Comparison of ENCODE assay signal across 25 cellular contexts in genomic region chr20:60326821-60327220, GRCh38.
"Had no signal": no experiment of that assay in that cellular context is flagged by ENCODE, and none has a peak within 500 bp of the region (broad histone marks: within the 10 kb centered on the region; RNA-seq: fewer than 3 reads in every experiment).

No MANE protein-coding gene starts in this region.

- H3K4me1 ChIP-seq: stomach, suprapubic skin, testis, tibial artery, tibial nerve, transverse colon, upper lobe of left lung, upper lobe of right lung, uterus, vagina had no signal

- ATAC-seq: stimulated activated effector memory CD8-positive, alpha-beta T cell treated with anti-CD3 and anti-CD28 coated beads, Interleukin-12 subunit alpha, Interleukin-12 subunit beta, amount 100 ng/mL, for 72 hours; stimulated activated memory B cell treated with anti-CD40 and anti-IgM and Interleukin-4, amounts not matched to agents 10 μg/mL and 1 μg/mL and 100 μg/mL, for 72 hours; stimulated activated naive B cell treated with anti-CD40 and anti-IgM and Interleukin-4, amounts not matched to agents 10 μg/mL and 1 μg/mL and 100 μg/mL, for 72 hours; stimulated activated naive CD8-positive, alpha-beta T cell treated with anti-CD3 and anti-CD28 coated beads, Interleukin-15, amount 100 ng/mL, for 72 hours; stimulated activated naive CD8-positive, alpha-beta T cell treated with anti-CD3 and anti-CD28 coated beads, Interleukin-15, Interleukin-2, amounts not matched to agents 100 U/mL and 50 U/mL, for 24 hours; upper lobe of right lung had no signal

- H3K27me3 ChIP-seq: testis, thyroid gland, tibial artery, tibial nerve, transverse colon, upper lobe of left lung, upper lobe of right lung, uterus, vagina had no signal

- DNase-seq: stimulated activated CD4-positive, alpha-beta T cell treated with anti-CD3 and anti-CD28 coated beads, Interleukin-2, amount 100 ng/mL, for 48 hours; stimulated activated CD4-positive, alpha-beta T cell treated with anti-CD3 and anti-CD28 coated beads, Interleukin-4, amount 100 ng/mL, for 1 hour; stimulated activated CD4-positive, alpha-beta T cell treated with anti-CD3 and anti-CD28 coated beads, Interleukin-4, amount 100 ng/mL, for 24 hours; stimulated activated CD4-positive, alpha-beta T cell treated with anti-CD3 and anti-CD28 coated beads, Interleukin-4, amount 100 ng/mL, for 4 hours; stimulated activated CD8-positive, alpha-beta memory T cell treated with anti-CD3 and anti-CD28 coated beads, Interleukin-4, amount 100 ng/mL, for 48 hours; stimulated activated naive B cell treated with anti-CD40 and anti-IgM and Interleukin-4, amounts not matched to agents 10 μg/mL and 1 μg/mL and 100 μg/mL, for 72 hours; stimulated activated naive CD4-positive, alpha-beta T cell; stimulated activated naive CD4-positive, alpha-beta T cell treated with Interleukin-2 at 50 U/mL for 16 hours; stimulated activated naive CD8-positive, alpha-beta T cell treated with anti-CD3 and anti-CD28 coated beads, Interleukin-15, amount 100 ng/mL, for 72 hours; stimulated activated naive CD8-positive, alpha-beta T cell treated with anti-CD3 and anti-CD28 coated beads, Interleukin-15, Interleukin-2, amounts not matched to agents 100 U/mL and 50 U/mL, for 24 hours; stomach; substantia nigra; testis; thyroid gland; tibial artery; transverse colon; upper lobe of left lung; upper lobe of right lung; uterus had no signal

- H3K27ac ChIP-seq: stomach, suprapubic skin, testis, thoracic aorta, thyroid gland, tibial artery, tibial nerve, transverse colon, upper lobe of left lung, upper lobe of right lung, uterus, vagina had no signal

- H3K4me3 ChIP-seq: stomach, suprapubic skin, testis, thoracic aorta, thyroid gland, tibial artery, tibial nerve, transverse colon, upper lobe of left lung, upper lobe of right lung, uterus, vagina had no signal

- H3K36me3 ChIP-seq: stomach, suprapubic skin, thoracic aorta, thyroid gland, tibial artery, tibial nerve, transverse colon, upper lobe of left lung, upper lobe of right lung, uterus, vagina had no signal

- H3K9me3 ChIP-seq: stomach, suprapubic skin, testis, thoracic aorta, thyroid gland, tibial artery, tibial nerve, transverse colon, upper lobe of left lung, upper lobe of right lung, uterus, vagina had no signal
